7 cellular contexts compared by ENCODE assay signal in genomic region chr15:85586196-85586595, GRCh38.
A peak's percentile ranks its signal among the peaks of the same experiment; 100 is the strongest.
DNase-seq lines count a peak whose midpoint lies in the region; ATAC-seq and TF ChIP-seq lines count a peak whose summit lies in the region.
"Not testable (repeated sequence)": the region's sequence is repeated elsewhere in the genome, so short reads cannot be mapped to it uniquely, and the experiment has no call there.

No MANE protein-coding gene starts in this region.

- CTCF ChIA-PET in Calu3 (lab: Charles Lee): interaction anchor here (0.6 kb wide), 1 partner anchor 91 kb away, joined by 3 read pairs; no protein-coding TSS in a partner anchor
- CTCF ChIA-PET in activated B cell treated with CpG ODN at 0.5 μM for 24 hours (lab: Charles Lee): not testable (repeated sequence)

- DNase-seq in Calu3; activated B cell treated with CpG ODN at 0.5 μM for 24 hours; activated T-cell treated with anti-CD3 and anti-CD28 coated beads, Interleukin-2, amount 50 U/mL, for 4 hours; chondrocyte (ENCODE audit: low spot score); immature natural killer cell; gastrocnemius medialis: not testable (repeated sequence)

- not testable (repeated sequence) for H3K27me3 ChIP-seq in gastrocnemius medialis

- H3K27ac ChIP-seq in gastrocnemius medialis: peak overlapping the region; percentile 88 to 96 (median 90)

- H3K4me1 Mint-ChIP-seq in Calu3 (ENCODE audit: low read depth, unreplicated experiment) (peaks cover 75% of the 10 kb centered on the region), activated B cell treated with CpG ODN at 0.5 μM for 24 hours (peaks cover 54% of the 10 kb centered on the region), chondrocyte (ENCODE audit: low read depth) (peaks cover 63% of the 10 kb centered on the region), immature natural killer cell (peaks cover 58 to 85% of the 10 kb centered on the region in 2 donors)
- H3K4me1 Mint-ChIP-seq in activated T-cell treated with anti-CD3 and anti-CD28 coated beads, Interleukin-2, amount 50 U/mL, for 4 hours (ENCODE audit: low read depth): peaks cover 58% of the 10 kb centered on the region
- H3K4me1 Mint-ChIP-seq in stimulated activated naive CD8-positive, alpha-beta T cell treated with anti-CD3 and anti-CD28 coated beads, Interleukin-15, Interleukin-2, amounts not matched to agents 100 ng/mL and 50 ng/mL, for 24 hours (ENCODE audit: low read depth): peaks cover 76% of the 10 kb centered on the region

- H3K36me3 Mint-ChIP-seq in Calu3 (ENCODE audit: insufficient read depth, unreplicated experiment) (peaks cover 71% of the 10 kb centered on the region), activated B cell treated with CpG ODN at 0.5 μM for 24 hours (ENCODE audit: low read depth) (peaks cover 68% of the 10 kb centered on the region), chondrocyte (ENCODE audit: low read depth) (peaks cover 14% of the 10 kb centered on the region), immature natural killer cell (peaks cover 8 to 27% (median 14%) of the 10 kb centered on the region in 3 donors)
- H3K36me3 Mint-ChIP-seq in activated T-cell treated with anti-CD3 and anti-CD28 coated beads, Interleukin-2, amount 50 U/mL, for 4 hours (ENCODE audit: insufficient read depth): peaks cover 40% of the 10 kb centered on the region
- H3K36me3 Mint-ChIP-seq in stimulated activated naive CD8-positive, alpha-beta T cell treated with anti-CD3 and anti-CD28 coated beads, Interleukin-15, Interleukin-2, amounts not matched to agents 100 ng/mL and 50 ng/mL, for 24 hours (ENCODE audit: low read depth): peaks cover 74% of the 10 kb centered on the region

- not testable (repeated sequence) for H3K36me3 ChIP-seq in gastrocnemius medialis

- peak overlapping the region; percentile 51 for H3K4me3 Mint-ChIP-seq in Calu3 (ENCODE audit: low read depth, unreplicated experiment)
- H3K4me3 Mint-ChIP-seq in activated B cell treated with CpG ODN at 0.5 μM for 24 hours; chondrocyte (ENCODE audit: unreplicated experiment): not testable (repeated sequence)
- peak overlapping the region; percentile 27 for H3K4me3 Mint-ChIP-seq in activated T-cell treated with anti-CD3 and anti-CD28 coated beads, Interleukin-2, amount 50 U/mL, for 4 hours
- peak overlapping the region in 1 of 5 donors; percentile 24 for H3K4me3 Mint-ChIP-seq in immature natural killer cell
- peak overlapping the region; percentile 39 for H3K4me3 Mint-ChIP-seq in stimulated activated naive CD8-positive, alpha-beta T cell treated with anti-CD3 and anti-CD28 coated beads, Interleukin-15, Interleukin-2, amounts not matched to agents 100 ng/mL and 50 ng/mL, for 24 hours

- H3K4me1 ChIP-seq in gastrocnemius medialis: peaks cover 64 to 78% of the 10 kb centered on the region in 2 donors

- ATAC-seq in activated B cell treated with CpG ODN at 0.5 μM for 24 hours (ENCODE audit: low read depth); activated T-cell treated with anti-CD3 and anti-CD28 coated beads, Interleukin-2, amount 50 U/mL, for 4 hours; gastrocnemius medialis: not testable (repeated sequence)

- TF ChIP-seq POLR2A in gastrocnemius medialis (IDR thresholded peaks at IDR 0.05): not testable (repeated sequence)

- TF ChIP-seq CTCF in Calu3 (IDR thresholded peaks at IDR 0.05; ENCODE audit: unreplicated experiment); activated B cell treated with CpG ODN at 0.5 μM for 24 hours (IDR thresholded peaks at IDR 0.05); chondrocyte (IDR thresholded peaks at IDR 0.05); gastrocnemius medialis (IDR thresholded peaks at IDR 0.05 in 4 of 5, conservative IDR thresholded peaks at IDR 0.05 in 1 of 5): not testable (repeated sequence)

- not testable (repeated sequence) for H3K27ac Mint-ChIP-seq in Calu3 (ENCODE audit: unreplicated experiment)
- H3K27ac Mint-ChIP-seq in activated B cell treated with CpG ODN at 0.5 μM for 24 hours (peak overlapping the region; percentile 35), chondrocyte (ENCODE audit: unreplicated experiment) (peak overlapping the region; percentile 66), immature natural killer cell (peak overlapping the region in 5 of 6 donors; percentile 68 to 93 (median 71))
- peak overlapping the region; percentile 40 for H3K27ac Mint-ChIP-seq in stimulated activated naive CD8-positive, alpha-beta T cell treated with anti-CD3 and anti-CD28 coated beads, Interleukin-15, Interleukin-2, amounts not matched to agents 100 ng/mL and 50 ng/mL, for 24 hours

- peak overlapping the region in 1 of 4 donors; percentile 60 for H3K4me3 ChIP-seq in gastrocnemius medialis

- BruUV-seq in Calu3 (replicated peaks; lab: Mats Ljungman, UMichigan): not testable (repeated sequence)

- in situ Hi-C loops in gastrocnemius medialis (cut with MboI; ENCODE audit: low sequenced_read_pairs in 4 of 4): loop anchor here in 2 of 4 donors (10.0 to 25.0 kb wide), 2 partner anchors 119 to 251 kb away; no protein-coding TSS in a partner anchor

- H3K9me3 ChIP-seq in gastrocnemius medialis: not testable (repeated sequence)

- H3K9me3 Mint-ChIP-seq in Calu3 (ENCODE audit: low read depth, unreplicated experiment); activated B cell treated with CpG ODN at 0.5 μM for 24 hours; activated T-cell treated with anti-CD3 and anti-CD28 coated beads, Interleukin-2, amount 50 U/mL, for 4 hours; chondrocyte (ENCODE audit: low read depth); immature natural killer cell; stimulated activated naive CD8-positive, alpha-beta T cell treated with anti-CD3 and anti-CD28 coated beads, Interleukin-15, Interleukin-2, amounts not matched to agents 100 ng/mL and 50 ng/mL, for 24 hours: not testable (repeated sequence)

- H3K27me3 Mint-ChIP-seq in Calu3 (ENCODE audit: unreplicated experiment); activated B cell treated with CpG ODN at 0.5 μM for 24 hours; activated T-cell treated with anti-CD3 and anti-CD28 coated beads, Interleukin-2, amount 50 U/mL, for 4 hours (ENCODE audit: low read depth); chondrocyte (ENCODE audit: low read depth); stimulated activated naive CD8-positive, alpha-beta T cell treated with anti-CD3 and anti-CD28 coated beads, Interleukin-15, Interleukin-2, amounts not matched to agents 100 ng/mL and 50 ng/mL, for 24 hours: not testable (repeated sequence)
- peaks cover 6 to 11% (median 9%) of the 10 kb centered on the region in 3 donors for H3K27me3 Mint-ChIP-seq in immature natural killer cell (ENCODE audit: low read depth in 3 of 3)

- intact Hi-C loops in Calu3 (cut with micrococcal nuclease; ENCODE audit: unreplicated experiment) (loop anchor here (10.0 kb wide), 1 partner anchor 251 kb away; no protein-coding TSS in a partner anchor), gastrocnemius medialis (cut with DNase I; ENCODE audit: low total_unique reads) (loop anchor here (10.0 kb wide), 2 partner anchors 579 to 751 kb away; no protein-coding TSS in a partner anchor)
- intact Hi-C loops in activated B cell treated with CpG ODN at 0.5 μM for 24 hours (cut with micrococcal nuclease): not testable (repeated sequence)

- POLR2A ChIA-PET in activated B cell treated with CpG ODN at 0.5 μM for 24 hours (lab: Charles Lee): not testable (repeated sequence)
